ENCODE assay signal across 8 cellular contexts in the genomic region with DNA sequence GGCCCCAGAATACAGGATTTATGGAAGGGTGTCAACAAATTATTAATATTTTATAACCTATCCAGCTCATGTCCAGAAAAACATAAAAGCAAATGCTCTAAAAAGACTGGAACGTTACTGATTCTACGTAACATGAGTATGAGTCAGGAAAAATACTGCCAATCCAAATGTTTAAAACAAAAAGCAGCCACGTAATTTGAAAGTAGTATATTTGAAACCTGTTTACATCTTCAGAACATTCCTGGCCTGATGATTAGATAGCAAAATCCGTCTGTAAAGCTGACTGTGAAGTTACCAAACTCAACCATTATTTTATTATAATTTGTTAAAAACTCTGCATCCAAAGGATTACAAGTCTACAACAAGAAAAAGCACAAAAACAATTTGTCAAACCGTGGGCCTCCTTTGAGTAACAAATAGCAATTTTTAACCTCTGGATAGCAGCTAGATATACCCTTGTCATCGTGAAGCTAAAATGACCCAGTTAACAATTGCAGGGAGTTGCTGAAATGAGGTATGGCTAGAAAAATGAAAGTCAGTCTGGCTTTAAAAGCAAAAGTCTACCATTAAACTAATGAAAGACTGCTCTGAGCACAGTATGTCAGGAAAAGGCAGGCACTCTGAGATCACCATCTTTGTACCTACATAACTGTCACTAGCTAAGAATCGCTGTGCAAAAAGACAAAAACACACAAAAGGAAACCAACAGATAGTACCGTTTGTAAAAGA. TPM values are rescaled to one million over a fixed set of nuclear protein-coding genes. Genes with fewer than 3 reads are reported as not detected.
DNase-seq lines count a peak whose midpoint lies in the region; ATAC-seq and TF ChIP-seq lines count a peak whose summit lies in the region.

No MANE protein-coding gene starts in this region.

- H3K4me1 Mint-ChIP-seq in WTC11 (peaks cover 31% of the 10 kb centered on the region), glutamatergic neuron (ENCODE audit: low read depth, unreplicated experiment) (peaks cover 13% of the 10 kb centered on the region)
- peaks cover 60% of the 10 kb centered on the region for H3K4me1 Mint-ChIP-seq in stimulated activated effector memory CD8-positive, alpha-beta T cell treated with anti-CD3 and anti-CD28 coated beads, Interleukin-12 subunit alpha, Interleukin-12 subunit beta, amount 100 ng/mL, for 72 hours

- peak overlapping the region; percentile 97 for H3K27ac Mint-ChIP-seq in WTC11
- peak overlapping the region; percentile 67 for H3K27ac Mint-ChIP-seq in glutamatergic neuron (ENCODE audit: unreplicated experiment)
- peak overlapping the region; percentile 95 for H3K27ac Mint-ChIP-seq in stimulated activated effector memory CD8-positive, alpha-beta T cell treated with anti-CD3 and anti-CD28 coated beads, Interleukin-12 subunit alpha, Interleukin-12 subunit beta, amount 100 ng/mL, for 72 hours

- H3K9me3 Mint-ChIP-seq in WTC11: no peaks in the 10 kb centered on the region
- no peaks in the 10 kb centered on the region for H3K9me3 Mint-ChIP-seq in glutamatergic neuron (ENCODE audit: unreplicated experiment)
- H3K9me3 Mint-ChIP-seq in stimulated activated effector memory CD8-positive, alpha-beta T cell treated with anti-CD3 and anti-CD28 coated beads, Interleukin-12 subunit alpha, Interleukin-12 subunit beta, amount 100 ng/mL, for 72 hours: no peaks in the 10 kb centered on the region

- CTCF ChIA-PET in WTC11 (lab: Charles Lee): no interaction called here

- no peak for TF ChIP-seq CTCF in WTC11 (IDR thresholded peaks at IDR 0.05)
- TF ChIP-seq CTCF in glutamatergic neuron (IDR thresholded peaks at IDR 0.05; ENCODE audit: partially characterized antibody, unreplicated experiment): no peak

- H3K27me3 ChIP-seq in H7 (ENCODE audit: control insufficient read depth, insufficient read depth, low read length): no peaks in the 10 kb centered on the region

- H3K36me3 ChIP-seq in H7 (replicated peaks; ENCODE audit: control insufficient read depth, insufficient read depth, low read length): no peaks in the 10 kb centered on the region; the same call in 1 of the 2 replicates

- POLR2A ChIA-PET in WTC11 (lab: Charles Lee): no interaction called here

- H3K36me3 Mint-ChIP-seq in WTC11 (no peaks in the 10 kb centered on the region; the same call in 1 of the 2 replicates), glutamatergic neuron (ENCODE audit: unreplicated experiment) (no peaks in the 10 kb centered on the region)
- peaks cover 57% of the 10 kb centered on the region for H3K36me3 Mint-ChIP-seq in stimulated activated effector memory CD8-positive, alpha-beta T cell treated with anti-CD3 and anti-CD28 coated beads, Interleukin-12 subunit alpha, Interleukin-12 subunit beta, amount 100 ng/mL, for 72 hours

- peak overlapping the region; percentile 97 for H3K4me3 ChIP-seq in H7 (ENCODE audit: insufficient read depth, low read depth, low read length)

- peak overlapping the region; percentile 94 for H3K4me3 Mint-ChIP-seq in WTC11
- peak overlapping the region; percentile 91 for H3K4me3 Mint-ChIP-seq in glutamatergic neuron (ENCODE audit: unreplicated experiment)
- H3K4me3 Mint-ChIP-seq in stimulated activated effector memory CD8-positive, alpha-beta T cell treated with anti-CD3 and anti-CD28 coated beads, Interleukin-12 subunit alpha, Interleukin-12 subunit beta, amount 100 ng/mL, for 72 hours: peak overlapping the region; percentile 81

- ATAC-seq in WTC11 (no peak), HG02840 (IDR thresholded peaks at IDR 0.05; ENCODE audit: low FRiP score, unreplicated experiment) (no peak), HG03457 (IDR thresholded peaks at IDR 0.05; ENCODE audit: unreplicated experiment) (no peak)
- no peak for ATAC-seq in stimulated activated effector memory CD8-positive, alpha-beta T cell treated with anti-CD3 and anti-CD28 coated beads, Interleukin-12 subunit alpha, Interleukin-12 subunit beta, amount 100 ng/mL, for 72 hours

- no peaks in the 10 kb centered on the region for H3K27me3 Mint-ChIP-seq in WTC11 (ENCODE audit: low read depth)
- H3K27me3 Mint-ChIP-seq in glutamatergic neuron (ENCODE audit: unreplicated experiment): no peaks in the 10 kb centered on the region

- DNase-seq in H7 (no peak), WTC11 (ENCODE audit: low spot score) (no peak), glutamatergic neuron (no peak), NCI-H1694 treated with DMSO at 0.1 percent for 48 hours (lab: John Stamatoyannopoulos, UW) (no peak), hippocampal formation (lab: John Stamatoyannopoulos, UW) (no peak)
- no peak for DNase-seq in stimulated activated effector memory CD8-positive, alpha-beta T cell treated with anti-CD3 and anti-CD28 coated beads, Interleukin-12 subunit alpha, Interleukin-12 subunit beta, amount 100 ng/mL, for 72 hours (ENCODE audit: low spot score in 2 of 2)

TF ChIP-seq in WTC11, 78 proteins besides CTCF, POLR2A, EP300 and RAD21 (continues in another document):
- TF ChIP-seq FOXJ3 (CRISPR knock-in tag; IDR thresholded peaks at IDR 0.05; ENCODE audit: borderline replicate concordance) (no peak), EMX1 (CRISPR knock-in tag; IDR thresholded peaks at IDR 0.05) (no peak), SP1 (CRISPR knock-in tag; conservative IDR thresholded peaks at IDR 0.05) (no peak), NR1H2 (CRISPR knock-in tag; IDR thresholded peaks at IDR 0.05) (no peak), ZNF396 (CRISPR knock-in tag; IDR thresholded peaks at IDR 0.05; ENCODE audit: borderline replicate concordance) (no peak), RORB (CRISPR knock-in tag; IDR thresholded peaks at IDR 0.05) (no peak), NFE2L1 (CRISPR knock-in tag; IDR thresholded peaks at IDR 0.05) (no peak)
- TF ChIP-seq, protein P1, sequence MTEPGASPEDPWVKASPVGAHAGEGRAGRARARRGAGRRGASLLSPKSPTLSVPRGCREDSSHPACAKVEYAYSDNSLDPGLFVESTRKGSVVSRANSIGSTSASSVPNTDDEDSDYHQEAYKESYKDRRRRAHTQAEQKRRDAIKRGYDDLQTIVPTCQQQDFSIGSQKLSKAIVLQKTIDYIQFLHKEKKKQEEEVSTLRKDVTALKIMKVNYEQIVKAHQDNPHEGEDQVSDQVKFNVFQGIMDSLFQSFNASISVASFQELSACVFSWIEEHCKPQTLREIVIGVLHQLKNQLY (CRISPR knock-in tag; IDR thresholded peaks at IDR 0.05): no peak
- TF ChIP-seq, protein P2, sequence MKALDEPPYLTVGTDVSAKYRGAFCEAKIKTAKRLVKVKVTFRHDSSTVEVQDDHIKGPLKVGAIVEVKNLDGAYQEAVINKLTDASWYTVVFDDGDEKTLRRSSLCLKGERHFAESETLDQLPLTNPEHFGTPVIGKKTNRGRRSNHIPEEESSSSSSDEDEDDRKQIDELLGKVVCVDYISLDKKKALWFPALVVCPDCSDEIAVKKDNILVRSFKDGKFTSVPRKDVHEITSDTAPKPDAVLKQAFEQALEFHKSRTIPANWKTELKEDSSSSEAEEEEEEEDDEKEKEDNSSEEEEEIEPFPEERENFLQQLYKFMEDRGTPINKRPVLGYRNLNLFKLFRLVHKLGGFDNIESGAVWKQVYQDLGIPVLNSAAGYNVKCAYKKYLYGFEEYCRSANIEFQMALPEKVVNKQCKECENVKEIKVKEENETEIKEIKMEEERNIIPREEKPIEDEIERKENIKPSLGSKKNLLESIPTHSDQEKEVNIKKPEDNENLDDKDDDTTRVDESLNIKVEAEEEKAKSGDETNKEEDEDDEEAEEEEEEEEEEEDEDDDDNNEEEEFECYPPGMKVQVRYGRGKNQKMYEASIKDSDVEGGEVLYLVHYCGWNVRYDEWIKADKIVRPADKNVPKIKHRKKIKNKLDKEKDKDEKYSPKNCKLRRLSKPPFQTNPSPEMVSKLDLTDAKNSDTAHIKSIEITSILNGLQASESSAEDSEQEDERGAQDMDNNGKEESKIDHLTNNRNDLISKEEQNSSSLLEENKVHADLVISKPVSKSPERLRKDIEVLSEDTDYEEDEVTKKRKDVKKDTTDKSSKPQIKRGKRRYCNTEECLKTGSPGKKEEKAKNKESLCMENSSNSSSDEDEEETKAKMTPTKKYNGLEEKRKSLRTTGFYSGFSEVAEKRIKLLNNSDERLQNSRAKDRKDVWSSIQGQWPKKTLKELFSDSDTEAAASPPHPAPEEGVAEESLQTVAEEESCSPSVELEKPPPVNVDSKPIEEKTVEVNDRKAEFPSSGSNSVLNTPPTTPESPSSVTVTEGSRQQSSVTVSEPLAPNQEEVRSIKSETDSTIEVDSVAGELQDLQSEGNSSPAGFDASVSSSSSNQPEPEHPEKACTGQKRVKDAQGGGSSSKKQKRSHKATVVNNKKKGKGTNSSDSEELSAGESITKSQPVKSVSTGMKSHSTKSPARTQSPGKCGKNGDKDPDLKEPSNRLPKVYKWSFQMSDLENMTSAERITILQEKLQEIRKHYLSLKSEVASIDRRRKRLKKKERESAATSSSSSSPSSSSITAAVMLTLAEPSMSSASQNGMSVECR (CRISPR knock-in tag; IDR thresholded peaks at IDR 0.05; ENCODE audit: borderline replicate concordance): no peak
- TF ChIP-seq, protein P3, sequence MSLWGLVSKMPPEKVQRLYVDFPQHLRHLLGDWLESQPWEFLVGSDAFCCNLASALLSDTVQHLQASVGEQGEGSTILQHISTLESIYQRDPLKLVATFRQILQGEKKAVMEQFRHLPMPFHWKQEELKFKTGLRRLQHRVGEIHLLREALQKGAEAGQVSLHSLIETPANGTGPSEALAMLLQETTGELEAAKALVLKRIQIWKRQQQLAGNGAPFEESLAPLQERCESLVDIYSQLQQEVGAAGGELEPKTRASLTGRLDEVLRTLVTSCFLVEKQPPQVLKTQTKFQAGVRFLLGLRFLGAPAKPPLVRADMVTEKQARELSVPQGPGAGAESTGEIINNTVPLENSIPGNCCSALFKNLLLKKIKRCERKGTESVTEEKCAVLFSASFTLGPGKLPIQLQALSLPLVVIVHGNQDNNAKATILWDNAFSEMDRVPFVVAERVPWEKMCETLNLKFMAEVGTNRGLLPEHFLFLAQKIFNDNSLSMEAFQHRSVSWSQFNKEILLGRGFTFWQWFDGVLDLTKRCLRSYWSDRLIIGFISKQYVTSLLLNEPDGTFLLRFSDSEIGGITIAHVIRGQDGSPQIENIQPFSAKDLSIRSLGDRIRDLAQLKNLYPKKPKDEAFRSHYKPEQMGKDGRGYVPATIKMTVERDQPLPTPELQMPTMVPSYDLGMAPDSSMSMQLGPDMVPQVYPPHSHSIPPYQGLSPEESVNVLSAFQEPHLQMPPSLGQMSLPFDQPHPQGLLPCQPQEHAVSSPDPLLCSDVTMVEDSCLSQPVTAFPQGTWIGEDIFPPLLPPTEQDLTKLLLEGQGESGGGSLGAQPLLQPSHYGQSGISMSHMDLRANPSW (CRISPR knock-in tag; conservative IDR thresholded peaks at IDR 0.05; ENCODE audit: low read depth): no peak

RNA-seq across cellular contexts. Expression of a gene that starts 1.2 kb away (rescaled TPM):
- 87.7 and 130 TPM in 2 replicates for total RNA-seq in H7 (2014; rRNA removed; shearing (Covaris generic))
- total RNA-seq in WTC11 (2021) (127 to 179 TPM (median 136 TPM) in 3 replicates), glutamatergic neuron (ENCODE audit: unreplicated experiment) (176 TPM)

RNA-seq across cellular contexts. Expression of a gene that starts 42.5 kb away (rescaled TPM):
- total RNA-seq in H7 (2014; rRNA removed; shearing (Covaris generic)): 58.6 and 65.5 TPM in 2 replicates
- 46.5 to 53.5 TPM (median 48.6 TPM) in 3 replicates for total RNA-seq in WTC11 (2021)
- 98.9 TPM for total RNA-seq in glutamatergic neuron (ENCODE audit: unreplicated experiment)

RNA-seq across cellular contexts. Expression of a gene that starts 42.7 kb away (rescaled TPM):
- 77.4 and 82.4 TPM in 2 replicates for total RNA-seq in H7 (2014; rRNA removed; shearing (Covaris generic))
- 40.9 to 54.6 TPM (median 43.0 TPM) in 3 replicates for total RNA-seq in WTC11 (2021)
- 29.1 TPM for total RNA-seq in glutamatergic neuron (ENCODE audit: unreplicated experiment)
